ENCODE assay signal across 13 cellular contexts in genomic region chr22:24400037-24400725, GRCh38.
DNase-seq lines count a peak whose midpoint lies in the region; ATAC-seq lines count a peak whose summit lies in the region.
"Had no signal": no experiment of that assay in that cellular context is flagged by ENCODE, and none has a peak within 500 bp of the region (broad histone marks: within the 10 kb centered on the region; RNA-seq: fewer than 3 reads in every experiment).

No MANE protein-coding gene starts in this region.

- no peak for DNase-seq in T-helper 1 cell
- DNase-seq in activated naive CD8-positive, alpha-beta T cell treated with anti-CD3 and anti-CD28 coated beads, Interleukin-2, amount 50 U/mL, for 24 hours = no peak
- DNase-seq in hepatic stellate cell (ENCODE audit: low spot score) = no peak
- no peak for DNase-seq in NCI-H446 treated with DMSO at 0.1 percent for 48 hours (lab: John Stamatoyannopoulos, UW)
- DNase-seq: body of pancreas, mucosa of descending colon, MV-4-11, NCI-H526 treated with DMSO at 0.1 percent for 48 hours had no signal

- peaks cover 44% of the 10 kb centered on the region for H3K4me1 Mint-ChIP-seq in T-helper 1 cell treated with Interleukin-12 subunit alpha and Interleukin-12 subunit beta and Interleukin-4 antibody, amounts not matched to agents 30 μg/mL and 1 μg/mL, for 36 hours (ENCODE audit: low read depth)
- H3K4me1 Mint-ChIP-seq in activated naive CD8-positive, alpha-beta T cell treated with anti-CD3 and anti-CD28 coated beads, Interleukin-2, amount 50 U/mL, for 24 hours = peaks cover 39% of the 10 kb centered on the region
- peaks cover 74% of the 10 kb centered on the region for H3K4me1 Mint-ChIP-seq in stimulated activated memory B cell treated with anti-CD40 and anti-IgM and Interleukin-4, amounts not matched to agents 10 μg/mL and 1 μg/mL and 100 μg/mL, for 72 hours

- H3K27me3 Mint-ChIP-seq in T-helper 1 cell treated with Interleukin-12 subunit alpha and Interleukin-12 subunit beta and Interleukin-4 antibody, amounts not matched to agents 30 μg/mL and 1 μg/mL, for 36 hours (ENCODE audit: low read depth) = no peaks in the 10 kb centered on the region
- H3K27me3 Mint-ChIP-seq in activated naive CD8-positive, alpha-beta T cell treated with anti-CD3 and anti-CD28 coated beads, Interleukin-2, amount 50 U/mL, for 24 hours = no peaks in the 10 kb centered on the region
- H3K27me3 Mint-ChIP-seq in stimulated activated memory B cell treated with anti-CD40 and anti-IgM and Interleukin-4, amounts not matched to agents 10 μg/mL and 1 μg/mL and 100 μg/mL, for 72 hours = no peaks in the 10 kb centered on the region

- peaks cover 21% of the 10 kb centered on the region for H3K36me3 Mint-ChIP-seq in T-helper 1 cell treated with Interleukin-12 subunit alpha and Interleukin-12 subunit beta and Interleukin-4 antibody, amounts not matched to agents 30 μg/mL and 1 μg/mL, for 36 hours (ENCODE audit: low read depth)
- H3K36me3 Mint-ChIP-seq in activated naive CD8-positive, alpha-beta T cell treated with anti-CD3 and anti-CD28 coated beads, Interleukin-2, amount 50 U/mL, for 24 hours (ENCODE audit: low read depth) = peaks cover 33% of the 10 kb centered on the region
- H3K36me3 Mint-ChIP-seq in stimulated activated memory B cell treated with anti-CD40 and anti-IgM and Interleukin-4, amounts not matched to agents 10 μg/mL and 1 μg/mL and 100 μg/mL, for 72 hours = peaks cover 44% of the 10 kb centered on the region

- ATAC-seq in HG02798 (IDR thresholded peaks at IDR 0.05; ENCODE audit: poor library complexity, unreplicated experiment) (peak; percentile 14), HG02610 (IDR thresholded peaks at IDR 0.05; ENCODE audit: unreplicated experiment) (no peak)
- peak; percentile 20 for ATAC-seq in activated naive CD8-positive, alpha-beta T cell treated with anti-CD3 and anti-CD28 coated beads, Interleukin-2, amount 50 U/mL, for 24 hours
- ATAC-seq in stimulated activated memory B cell treated with anti-CD40 and anti-IgM and Interleukin-4, amounts not matched to agents 10 μg/mL and 1 μg/mL and 100 μg/mL, for 72 hours = no peak
- ATAC-seq: body of pancreas, HCT116 had no signal

- peak overlapping the region; percentile 2 for H3K4me3 Mint-ChIP-seq in T-helper 1 cell treated with Interleukin-12 subunit alpha and Interleukin-12 subunit beta and Interleukin-4 antibody, amounts not matched to agents 30 μg/mL and 1 μg/mL, for 36 hours
- H3K4me3 Mint-ChIP-seq in activated naive CD8-positive, alpha-beta T cell treated with anti-CD3 and anti-CD28 coated beads, Interleukin-2, amount 50 U/mL, for 24 hours = peak overlapping the region; percentile 5
- peak overlapping the region; percentile 77 for H3K4me3 Mint-ChIP-seq in stimulated activated memory B cell treated with anti-CD40 and anti-IgM and Interleukin-4, amounts not matched to agents 10 μg/mL and 1 μg/mL and 100 μg/mL, for 72 hours

- H3K27ac Mint-ChIP-seq in T-helper 1 cell treated with Interleukin-12 subunit alpha and Interleukin-12 subunit beta and Interleukin-4 antibody, amounts not matched to agents 30 μg/mL and 1 μg/mL, for 36 hours = peak overlapping the region; percentile 82
- H3K27ac Mint-ChIP-seq in activated naive CD8-positive, alpha-beta T cell treated with anti-CD3 and anti-CD28 coated beads, Interleukin-2, amount 50 U/mL, for 24 hours = peak overlapping the region; percentile 35
- peak overlapping the region; percentile 84 for H3K27ac Mint-ChIP-seq in stimulated activated memory B cell treated with anti-CD40 and anti-IgM and Interleukin-4, amounts not matched to agents 10 μg/mL and 1 μg/mL and 100 μg/mL, for 72 hours

- no peaks in the 10 kb centered on the region for H3K9me3 Mint-ChIP-seq in T-helper 1 cell treated with Interleukin-12 subunit alpha and Interleukin-12 subunit beta and Interleukin-4 antibody, amounts not matched to agents 30 μg/mL and 1 μg/mL, for 36 hours
- no peaks in the 10 kb centered on the region for H3K9me3 Mint-ChIP-seq in activated naive CD8-positive, alpha-beta T cell treated with anti-CD3 and anti-CD28 coated beads, Interleukin-2, amount 50 U/mL, for 24 hours
- no peaks in the 10 kb centered on the region for H3K9me3 Mint-ChIP-seq in stimulated activated memory B cell treated with anti-CD40 and anti-IgM and Interleukin-4, amounts not matched to agents 10 μg/mL and 1 μg/mL and 100 μg/mL, for 72 hours

Comparison
In these comparisons a context has a peak if more than half of its experiments do, and no peak if none do; other contexts are left out.
1. H3K4me3 Mint-ChIP-seq: peak in every context shown above with its lines; median percentile 77 in stimulated activated memory B cell treated with anti-CD40 and anti-IgM and Interleukin-4, amounts not matched to agents 10 μg/mL and 1 μg/mL and 100 μg/mL, for 72 hours; 5 in activated naive CD8-positive, alpha-beta T cell treated with anti-CD3 and anti-CD28 coated beads, Interleukin-2, amount 50 U/mL, for 24 hours; 2 in T-helper 1 cell treated with Interleukin-12 subunit alpha and Interleukin-12 subunit beta and Interleukin-4 antibody, amounts not matched to agents 30 μg/mL and 1 μg/mL, for 36 hours.
2. ATAC-seq: peak in HG02798 (single experiment) and activated naive CD8-positive, alpha-beta T cell treated with anti-CD3 and anti-CD28 coated beads, Interleukin-2, amount 50 U/mL, for 24 hours (single experiment); none in stimulated activated memory B cell treated with anti-CD40 and anti-IgM and Interleukin-4, amounts not matched to agents 10 μg/mL and 1 μg/mL and 100 μg/mL, for 72 hours (single experiment) and HG02610 (single experiment).
3. Peak in every context shown above with its lines, with median percentiles within 50 percentile points of each other: H3K27ac Mint-ChIP-seq.